Comparison of ENCODE assay signal across 8 cellular contexts in the genomic region with DNA sequence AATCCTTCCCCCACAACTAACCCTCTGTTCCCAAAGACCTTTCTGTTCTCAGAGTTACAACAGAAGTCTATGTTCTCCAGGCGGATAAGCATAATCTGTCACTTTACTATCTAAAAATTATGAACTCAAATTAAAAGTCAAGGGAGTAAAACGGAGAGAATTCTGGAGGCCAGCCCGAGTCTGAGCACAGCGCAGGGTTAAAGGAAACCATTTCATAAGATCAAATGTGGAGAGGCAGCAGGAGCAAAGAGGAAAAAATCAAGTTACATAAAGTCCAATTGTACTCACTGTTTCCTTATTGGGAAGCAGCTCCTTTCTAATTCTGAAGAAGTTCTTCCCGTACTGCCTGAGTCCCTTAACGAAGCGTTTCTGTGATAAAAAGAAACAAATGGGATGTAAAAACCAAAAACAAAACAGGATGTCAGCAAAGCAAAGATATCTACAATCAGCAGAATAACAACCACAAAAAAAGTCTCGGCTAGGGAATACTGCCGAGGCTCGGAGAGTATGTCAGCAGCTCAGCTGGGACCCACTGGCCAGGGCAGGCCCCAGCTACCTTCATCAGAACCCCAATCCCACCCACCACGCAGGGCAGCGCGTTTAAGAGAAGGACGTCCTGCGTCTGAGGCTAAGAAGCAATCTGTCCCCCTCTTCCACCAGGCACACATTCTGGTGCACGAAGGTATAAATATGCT.
DNase-seq lines count a peak whose midpoint lies in the region; ATAC-seq, FAIRE-seq and TF ChIP-seq lines count a peak whose summit lies in the region.

No MANE protein-coding gene starts in this region.

- TF ChIP-seq POLR2A in A549 (IDR thresholded peaks at IDR 0.05; ENCODE audit: low read length): no peak

- ATAC-seq in A549: peak in 1 of 2 experiments; percentile 42; a peak in 3 of 6 replicates

- no peaks in the 10 kb centered on the region for H3K9me3 Mint-ChIP-seq in MCF 10A (ENCODE audit: unreplicated experiment)
- no peaks in the 10 kb centered on the region for H3K9me3 Mint-ChIP-seq in Calu3 (ENCODE audit: low read depth, unreplicated experiment)

- H3K36me3 ChIP-seq in HUES48 (ENCODE audit: control insufficient read depth, insufficient read depth, low read length) (peaks cover 34% of the 10 kb centered on the region), kidney epithelial cell (ENCODE audit: control insufficient read depth, insufficient read depth, low read length) (no peaks in the 10 kb centered on the region)

- H3K9ac ChIP-seq in HUES48 (ENCODE audit: low read depth, low read length): peak overlapping the region; percentile 50; the same call in 1 of the 2 replicates

- TF ChIP-seq RAD21 in A549 (conservative IDR thresholded peaks at IDR 0.05 in 1 of 2, IDR thresholded peaks at IDR 0.05 in 1 of 2): no peak

- BruUV-seq in MCF 10A (replicated peaks; lab: Mats Ljungman, UMichigan) (no TSS peak), Calu3 (replicated peaks; lab: Mats Ljungman, UMichigan) (no TSS peak)

- peak overlapping the region; percentile 80 to 91; a peak in 5 of 6 replicates for H3K27ac ChIP-seq in A549
- peak overlapping the region; percentile 98 for H3K27ac ChIP-seq in HUES48 (ENCODE audit: low read depth, low read length)
- H3K27ac ChIP-seq in temporal lobe (ENCODE audit: low read depth, low read length): peak overlapping the region; percentile 92

- DNase-seq in A549 (ENCODE audit: low read depth in 1 of 2, low spot score in 1 of 2) (no peak), MCF 10A (ENCODE audit: unreplicated experiment) (peak; percentile 24), kidney epithelial cell (ENCODE audit: low read depth) (no peak), Calu3 (no peak), OCI-M2 (lab: John Stamatoyannopoulos, UW; ENCODE audit: unreplicated experiment) (no peak), NCI-H345 treated with DMSO at 0.1 percent for 48 hours (lab: John Stamatoyannopoulos, UW; ENCODE audit: unreplicated experiment) (no peak)

- no peak overlapping the region for H3K27ac Mint-ChIP-seq in MCF 10A (ENCODE audit: low read depth, unreplicated experiment)
- H3K27ac Mint-ChIP-seq in Calu3 (ENCODE audit: unreplicated experiment): no peak overlapping the region

- TF ChIP-seq EP300 in A549 (IDR thresholded peaks at IDR 0.05): no peak

- H3K36me3 Mint-ChIP-seq in MCF 10A (ENCODE audit: insufficient read depth, unreplicated experiment) (peaks cover 15% of the 10 kb centered on the region), Calu3 (ENCODE audit: insufficient read depth, unreplicated experiment) (peaks cover 13% of the 10 kb centered on the region)

- H3K9me3 ChIP-seq in A549 (no peaks in the 10 kb centered on the region), HUES48 (ENCODE audit: control insufficient read depth, insufficient read depth, low read length) (no peaks in the 10 kb centered on the region)

- H3K4me1 ChIP-seq in A549 (peaks cover 40% of the 10 kb centered on the region), HUES48 (ENCODE audit: control insufficient read depth, insufficient read depth, low read length) (peaks cover 69% of the 10 kb centered on the region)

- H3K4me2 ChIP-seq in A549: peak overlapping the region; percentile 77

- WGBS in A549 (ENCODE audit: missing lambda C conversion rate): 36% methylated on average over 16 of the region's 16 CpGs

- no peak for TF ChIP-seq CTCF in A549 (IDR thresholded peaks at IDR 0.05)
- TF ChIP-seq CTCF in MCF 10A (IDR thresholded peaks at IDR 0.05; ENCODE audit: unreplicated experiment): no peak
- TF ChIP-seq CTCF in kidney epithelial cell (IDR thresholded peaks at IDR 0.05; ENCODE audit: insufficient read depth, low read length, poor library complexity, severe bottlenecking): no peak
- no peak for TF ChIP-seq CTCF in Calu3 (IDR thresholded peaks at IDR 0.05; ENCODE audit: unreplicated experiment)

- H3K4me3 Mint-ChIP-seq in MCF 10A (ENCODE audit: unreplicated experiment) (no peak overlapping the region), Calu3 (ENCODE audit: low read depth, unreplicated experiment) (no peak overlapping the region)

- H3K4me1 Mint-ChIP-seq in MCF 10A (ENCODE audit: insufficient read depth, unreplicated experiment) (peaks cover 6% of the 10 kb centered on the region), Calu3 (ENCODE audit: low read depth, unreplicated experiment) (peaks cover 25% of the 10 kb centered on the region)

- no peaks in the 10 kb centered on the region for H3K27me3 Mint-ChIP-seq in MCF 10A (ENCODE audit: insufficient read depth, unreplicated experiment)
- H3K27me3 Mint-ChIP-seq in Calu3 (ENCODE audit: unreplicated experiment): no peaks in the 10 kb centered on the region

- CTCF ChIA-PET in A549 (lab: Yijun Ruan, JAX): interaction anchor here (0.6 to 2.4 kb wide), 4 partner anchors 13 to 373 kb away, joined by 3 to 6 read pairs (median 3); no protein-coding TSS in a partner anchor
- CTCF ChIA-PET in MCF 10A (lab: Yijun Ruan, JAX): interaction anchor here (0.6 to 1.7 kb wide), 2 partner anchors 9 to 13 kb away, joined by 4 read pairs; no protein-coding TSS in a partner anchor
- CTCF ChIA-PET in Calu3 (lab: Charles Lee): interaction anchor here (0.9 kb wide), 1 partner anchor 317 kb away, joined by 3 read pairs; no protein-coding TSS in a partner anchor

- POLR2A ChIA-PET in A549 (lab: Yijun Ruan, JAX): no interaction called here
- POLR2A ChIA-PET in MCF 10A (lab: Yijun Ruan, JAX): interaction anchor here (0.6 to 1.8 kb wide), 9 partner anchors 9 to 380 kb away, joined by 3 to 11 read pairs (median 3); no protein-coding TSS in a partner anchor

- intact Hi-C loops in MCF 10A (cut with micrococcal nuclease): loop anchor here (5.0 kb wide), 1 partner anchor 280 kb away; no protein-coding TSS in a partner anchor
- intact Hi-C loops in Calu3 (cut with micrococcal nuclease; ENCODE audit: unreplicated experiment): loop anchor here (5.0 kb wide), 1 partner anchor 280 kb away; no protein-coding TSS in a partner anchor

- no peak for FAIRE-seq in A549 (lab: Jason Lieb, UNC)

- H3K27me3 ChIP-seq in HUES48 (ENCODE audit: control insufficient read depth, insufficient read depth, low read length) (no peaks in the 10 kb centered on the region), kidney epithelial cell (ENCODE audit: control insufficient read depth, insufficient read depth, low read length) (no peaks in the 10 kb centered on the region)

- H3K4me3 ChIP-seq in A549 (peak overlapping the region; percentile 76), HUES48 (ENCODE audit: low read depth, low read length) (peak overlapping the region; percentile 80), kidney epithelial cell (ENCODE audit: low read depth, low read length) (peak overlapping the region; percentile 67)

TF ChIP-seq in A549, 52 proteins besides CTCF, POLR2A, EP300 and RAD21:
- TF ChIP-seq NR3C1 (IDR thresholded peaks at IDR 0.05): no peak
- no peak for TF ChIP-seq NFE2L2 (conservative IDR thresholded peaks at IDR 0.05; ENCODE audit: low read length)
